Comparison of ENCODE assay signal across 2 cellular contexts in the genomic region with DNA sequence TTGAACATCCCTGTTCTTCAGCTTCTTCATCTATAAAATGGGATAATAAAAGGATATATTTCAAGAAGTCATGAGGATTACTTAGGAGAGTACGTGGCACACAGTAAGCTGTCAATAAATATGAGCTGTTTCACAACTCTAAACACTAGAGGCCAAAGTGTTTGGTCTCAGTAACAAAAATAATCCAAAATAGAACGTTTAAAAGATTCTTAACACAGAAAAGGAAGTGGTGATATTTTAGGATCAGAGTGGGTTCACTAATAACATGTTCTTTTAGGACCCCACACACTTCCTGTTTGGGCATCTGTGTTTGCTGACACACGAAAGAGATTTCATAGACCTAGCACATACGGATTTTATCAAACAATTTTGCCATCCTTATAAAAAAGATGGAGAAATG.
TF ChIP-seq lines count a peak whose summit lies in the region.

No MANE protein-coding gene starts in this region.

TF ChIP-seq in SK-N-SH, 30 proteins besides CTCF, POLR2A, EP300 and RAD21 (continued from another document):
- TF ChIP-seq, protein P1, sequence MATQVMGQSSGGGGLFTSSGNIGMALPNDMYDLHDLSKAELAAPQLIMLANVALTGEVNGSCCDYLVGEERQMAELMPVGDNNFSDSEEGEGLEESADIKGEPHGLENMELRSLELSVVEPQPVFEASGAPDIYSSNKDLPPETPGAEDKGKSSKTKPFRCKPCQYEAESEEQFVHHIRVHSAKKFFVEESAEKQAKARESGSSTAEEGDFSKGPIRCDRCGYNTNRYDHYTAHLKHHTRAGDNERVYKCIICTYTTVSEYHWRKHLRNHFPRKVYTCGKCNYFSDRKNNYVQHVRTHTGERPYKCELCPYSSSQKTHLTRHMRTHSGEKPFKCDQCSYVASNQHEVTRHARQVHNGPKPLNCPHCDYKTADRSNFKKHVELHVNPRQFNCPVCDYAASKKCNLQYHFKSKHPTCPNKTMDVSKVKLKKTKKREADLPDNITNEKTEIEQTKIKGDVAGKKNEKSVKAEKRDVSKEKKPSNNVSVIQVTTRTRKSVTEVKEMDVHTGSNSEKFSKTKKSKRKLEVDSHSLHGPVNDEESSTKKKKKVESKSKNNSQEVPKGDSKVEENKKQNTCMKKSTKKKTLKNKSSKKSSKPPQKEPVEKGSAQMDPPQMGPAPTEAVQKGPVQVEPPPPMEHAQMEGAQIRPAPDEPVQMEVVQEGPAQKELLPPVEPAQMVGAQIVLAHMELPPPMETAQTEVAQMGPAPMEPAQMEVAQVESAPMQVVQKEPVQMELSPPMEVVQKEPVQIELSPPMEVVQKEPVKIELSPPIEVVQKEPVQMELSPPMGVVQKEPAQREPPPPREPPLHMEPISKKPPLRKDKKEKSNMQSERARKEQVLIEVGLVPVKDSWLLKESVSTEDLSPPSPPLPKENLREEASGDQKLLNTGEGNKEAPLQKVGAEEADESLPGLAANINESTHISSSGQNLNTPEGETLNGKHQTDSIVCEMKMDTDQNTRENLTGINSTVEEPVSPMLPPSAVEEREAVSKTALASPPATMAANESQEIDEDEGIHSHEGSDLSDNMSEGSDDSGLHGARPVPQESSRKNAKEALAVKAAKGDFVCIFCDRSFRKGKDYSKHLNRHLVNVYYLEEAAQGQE (IDR thresholded peaks at IDR 0.05; ENCODE audit: low read depth, low read length) = no peak
- no peak for TF ChIP-seq RCOR1 (IDR thresholded peaks at IDR 0.05; ENCODE audit: low read length)
- no peak for TF ChIP-seq NFIC (IDR thresholded peaks at IDR 0.05; ENCODE audit: borderline replicate concordance)
- no peak for TF ChIP-seq ELF1 (IDR thresholded peaks at IDR 0.05)
- no peak for TF ChIP-seq FOXM1 (IDR thresholded peaks at IDR 0.05; ENCODE audit: low read depth)
- TF ChIP-seq, protein P2, sequence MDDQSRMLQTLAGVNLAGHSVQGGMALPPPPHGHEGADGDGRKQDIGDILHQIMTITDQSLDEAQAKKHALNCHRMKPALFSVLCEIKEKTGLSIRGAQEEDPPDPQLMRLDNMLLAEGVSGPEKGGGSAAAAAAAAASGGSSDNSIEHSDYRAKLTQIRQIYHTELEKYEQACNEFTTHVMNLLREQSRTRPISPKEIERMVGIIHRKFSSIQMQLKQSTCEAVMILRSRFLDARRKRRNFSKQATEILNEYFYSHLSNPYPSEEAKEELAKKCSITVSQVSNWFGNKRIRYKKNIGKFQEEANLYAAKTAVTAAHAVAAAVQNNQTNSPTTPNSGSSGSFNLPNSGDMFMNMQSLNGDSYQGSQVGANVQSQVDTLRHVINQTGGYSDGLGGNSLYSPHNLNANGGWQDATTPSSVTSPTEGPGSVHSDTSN (IDR thresholded peaks at IDR 0.05) = no peak
- TF ChIP-seq TEAD4 (IDR thresholded peaks at IDR 0.05; ENCODE audit: borderline replicate concordance, insufficient read depth) = no peak
- TF ChIP-seq, protein P3, sequence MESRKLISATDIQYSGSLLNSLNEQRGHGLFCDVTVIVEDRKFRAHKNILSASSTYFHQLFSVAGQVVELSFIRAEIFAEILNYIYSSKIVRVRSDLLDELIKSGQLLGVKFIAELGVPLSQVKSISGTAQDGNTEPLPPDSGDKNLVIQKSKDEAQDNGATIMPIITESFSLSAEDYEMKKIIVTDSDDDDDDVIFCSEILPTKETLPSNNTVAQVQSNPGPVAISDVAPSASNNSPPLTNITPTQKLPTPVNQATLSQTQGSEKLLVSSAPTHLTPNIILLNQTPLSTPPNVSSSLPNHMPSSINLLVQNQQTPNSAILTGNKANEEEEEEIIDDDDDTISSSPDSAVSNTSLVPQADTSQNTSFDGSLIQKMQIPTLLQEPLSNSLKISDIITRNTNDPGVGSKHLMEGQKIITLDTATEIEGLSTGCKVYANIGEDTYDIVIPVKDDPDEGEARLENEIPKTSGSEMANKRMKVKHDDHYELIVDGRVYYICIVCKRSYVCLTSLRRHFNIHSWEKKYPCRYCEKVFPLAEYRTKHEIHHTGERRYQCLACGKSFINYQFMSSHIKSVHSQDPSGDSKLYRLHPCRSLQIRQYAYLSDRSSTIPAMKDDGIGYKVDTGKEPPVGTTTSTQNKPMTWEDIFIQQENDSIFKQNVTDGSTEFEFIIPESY (IDR thresholded peaks at IDR 0.05; ENCODE audit: borderline replicate concordance, low read depth) = no peak
- TF ChIP-seq, protein P4, sequence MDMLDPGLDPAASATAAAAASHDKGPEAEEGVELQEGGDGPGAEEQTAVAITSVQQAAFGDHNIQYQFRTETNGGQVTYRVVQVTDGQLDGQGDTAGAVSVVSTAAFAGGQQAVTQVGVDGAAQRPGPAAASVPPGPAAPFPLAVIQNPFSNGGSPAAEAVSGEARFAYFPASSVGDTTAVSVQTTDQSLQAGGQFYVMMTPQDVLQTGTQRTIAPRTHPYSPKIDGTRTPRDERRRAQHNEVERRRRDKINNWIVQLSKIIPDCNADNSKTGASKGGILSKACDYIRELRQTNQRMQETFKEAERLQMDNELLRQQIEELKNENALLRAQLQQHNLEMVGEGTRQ (IDR thresholded peaks at IDR 0.05; ENCODE audit: borderline replicate concordance, low read depth, low read length) = no peak

TF ChIP-seq in SK-N-SH treated with all-trans-retinoic acid at 6 μM for 48 hours, 23 proteins besides CTCF, POLR2A, EP300 and RAD21 (continued from another document):
- TF ChIP-seq, protein P5, sequence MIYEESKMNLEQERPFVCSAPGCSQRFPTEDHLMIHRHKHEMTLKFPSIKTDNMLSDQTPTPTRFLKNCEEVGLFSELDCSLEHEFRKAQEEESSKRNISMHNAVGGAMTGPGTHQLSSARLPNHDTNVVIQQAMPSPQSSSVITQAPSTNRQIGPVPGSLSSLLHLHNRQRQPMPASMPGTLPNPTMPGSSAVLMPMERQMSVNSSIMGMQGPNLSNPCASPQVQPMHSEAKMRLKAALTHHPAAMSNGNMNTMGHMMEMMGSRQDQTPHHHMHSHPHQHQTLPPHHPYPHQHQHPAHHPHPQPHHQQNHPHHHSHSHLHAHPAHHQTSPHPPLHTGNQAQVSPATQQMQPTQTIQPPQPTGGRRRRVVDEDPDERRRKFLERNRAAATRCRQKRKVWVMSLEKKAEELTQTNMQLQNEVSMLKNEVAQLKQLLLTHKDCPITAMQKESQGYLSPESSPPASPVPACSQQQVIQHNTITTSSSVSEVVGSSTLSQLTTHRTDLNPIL (CRISPR knock-in tag; IDR thresholded peaks at IDR 0.05; ENCODE audit: low read depth) = no peak
- TF ChIP-seq, protein P6, sequence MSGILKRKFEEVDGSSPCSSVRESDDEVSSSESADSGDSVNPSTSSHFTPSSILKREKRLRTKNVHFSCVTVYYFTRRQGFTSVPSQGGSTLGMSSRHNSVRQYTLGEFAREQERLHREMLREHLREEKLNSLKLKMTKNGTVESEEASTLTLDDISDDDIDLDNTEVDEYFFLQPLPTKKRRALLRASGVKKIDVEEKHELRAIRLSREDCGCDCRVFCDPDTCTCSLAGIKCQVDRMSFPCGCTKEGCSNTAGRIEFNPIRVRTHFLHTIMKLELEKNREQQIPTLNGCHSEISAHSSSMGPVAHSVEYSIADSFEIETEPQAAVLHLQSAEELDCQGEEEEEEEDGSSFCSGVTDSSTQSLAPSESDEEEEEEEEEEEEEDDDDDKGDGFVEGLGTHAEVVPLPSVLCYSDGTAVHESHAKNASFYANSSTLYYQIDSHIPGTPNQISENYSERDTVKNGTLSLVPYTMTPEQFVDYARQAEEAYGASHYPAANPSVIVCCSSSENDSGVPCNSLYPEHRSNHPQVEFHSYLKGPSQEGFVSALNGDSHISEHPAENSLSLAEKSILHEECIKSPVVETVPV (CRISPR knock-in tag; IDR thresholded peaks at IDR 0.05) = no peak
- TF ChIP-seq ZNF8 (CRISPR knock-in tag; IDR thresholded peaks at IDR 0.05) (no peak), ZFP30 (CRISPR knock-in tag; IDR thresholded peaks at IDR 0.05) (no peak), ZNF70 (CRISPR knock-in tag; IDR thresholded peaks at IDR 0.05) (no peak), ZC3H10 (CRISPR knock-in tag; IDR thresholded peaks at IDR 0.05) (no peak), OSR1 (CRISPR knock-in tag; IDR thresholded peaks at IDR 0.05) (no peak), BACH2 (CRISPR knock-in tag; IDR thresholded peaks at IDR 0.05; ENCODE audit: borderline replicate concordance) (no peak), ZFP3 (CRISPR knock-in tag; IDR thresholded peaks at IDR 0.05) (no peak), ISL1 (CRISPR knock-in tag; IDR thresholded peaks at IDR 0.05) (no peak), PPARA (CRISPR knock-in tag; IDR thresholded peaks at IDR 0.05; ENCODE audit: borderline replicate concordance) (no peak)
